20 cellular contexts compared by ENCODE assay signal in genomic region chr7:23422384-23422783, GRCh38. TPM values are rescaled to one million over a fixed set of nuclear protein-coding genes. Genes with fewer than 3 reads are reported as not detected.
DNase-seq lines count a peak whose midpoint lies in the region; ATAC-seq and TF ChIP-seq lines count a peak whose summit lies in the region.
"Had no signal": no experiment of that assay in that cellular context is flagged by ENCODE, and none has a peak within 500 bp of the region (broad histone marks: within the 10 kb centered on the region; RNA-seq: fewer than 3 reads in every experiment).

No MANE protein-coding gene starts in this region.

- H3K56ac ChIP-seq in H9 (ENCODE audit: insufficient read length, low read depth, low read length): no peak overlapping the region

- H4K5ac ChIP-seq in H9 (ENCODE audit: insufficient read length, low read depth, low read length): no peak overlapping the region

- no peak overlapping the region for H2BK5ac ChIP-seq in H9 (ENCODE audit: insufficient read length, low read length)

- H3K27ac ChIP-seq in H9 (ENCODE audit: insufficient read length, low read depth, low read length): no peak overlapping the region
- H3K27ac ChIP-seq: BLaER1 had no signal

- H4K8ac ChIP-seq in H9 (replicated peaks; ENCODE audit: insufficient read length, low read depth, low read length): no peak overlapping the region

- no peak for TF ChIP-seq CTCF in H9 (conservative IDR thresholded peaks at IDR 0.05)
- TF ChIP-seq CTCF in WTC11 (IDR thresholded peaks at IDR 0.05): no peak
- TF ChIP-seq CTCF in neural crest cell (conservative IDR thresholded peaks at IDR 0.05): no peak
- TF ChIP-seq CTCF in omental fat pad (IDR thresholded peaks at IDR 0.05): no peak

- H2AK5ac ChIP-seq in H9 (ENCODE audit: insufficient read length, low read length): no peak overlapping the region

- no peaks in the 10 kb centered on the region for H4K20me1 ChIP-seq in H9 (ENCODE audit: control insufficient read depth, insufficient read depth, insufficient read length)
- H4K20me1 ChIP-seq: BLaER1 had no signal

- POLR2A ChIA-PET in WTC11 (lab: Charles Lee): no interaction called here

- H3K27me3 Mint-ChIP-seq in H9 (ENCODE audit: low read depth) (no peaks in the 10 kb centered on the region), WTC11 (ENCODE audit: low read depth) (no peaks in the 10 kb centered on the region), neural crest cell (ENCODE audit: low read depth) (no peaks in the 10 kb centered on the region)
- H3K27me3 Mint-ChIP-seq: IgD-negative memory B cell had no signal

- no peak overlapping the region for H2BK12ac ChIP-seq in H9 (ENCODE audit: insufficient read length, low read depth, low read length)

- peaks cover 7% of the 10 kb centered on the region for H3K79me1 ChIP-seq in H9 (ENCODE audit: insufficient read depth, low read depth, low read length, poor library complexity, severe bottlenecking)

- no peaks in the 10 kb centered on the region for H3K9me3 ChIP-seq in H9 (ENCODE audit: control insufficient read depth, low read depth, low read length)
- H3K9me3 ChIP-seq: BLaER1 had no signal

- ATAC-seq in WTC11: no peak
- no peak for ATAC-seq in omental fat pad (ENCODE audit: low FRiP score)
- ATAC-seq: SK-N-SH treated with all-trans-retinoic acid at 6 μM for 48 hours had no signal

- H3K9ac ChIP-seq in H9 (ENCODE audit: extremely low read depth, insufficient read length, low read length): no peak overlapping the region
- H3K9ac ChIP-seq: BLaER1 had no signal

- H4K91ac ChIP-seq in H9 (ENCODE audit: insufficient read length, low read depth, low read length): no peak overlapping the region

- no peak for DNase-seq in H9
- no peak for DNase-seq in WTC11 (ENCODE audit: low spot score)
- DNase-seq in left kidney (ENCODE audit: low read depth, low spot score): peak; percentile 16
- DNase-seq in neural crest cell (ENCODE audit: low read depth, low spot score): no peak
- DNase-seq in activated gamma-delta T cell (lab: John Stamatoyannopoulos, UW): no peak
- no peak for DNase-seq in AML-193 (lab: John Stamatoyannopoulos, UW)
- no peak for DNase-seq in omental fat pad (ENCODE audit: low spot score)
- DNase-seq in NCI-H69 (lab: John Stamatoyannopoulos, UW): no peak
- DNase-seq: CD4-positive, alpha-beta T cell; DMS153; MM.1S; NCI-H1092; NCI-H1436 treated with DMSO at 0.1 percent for 48 hours; NCI-H1930; NCI-H510A; NCI-H748 treated with DMSO at 0.1 percent for 48 hours; SIG-M5 had no signal

- H3T11ph ChIP-seq in H9 (ENCODE audit: low read length): no peak overlapping the region

- H3K4me3 Mint-ChIP-seq in H9 (no peak overlapping the region), WTC11 (no peak overlapping the region), neural crest cell (no peak overlapping the region)
- H3K4me3 Mint-ChIP-seq: CD4-positive, alpha-beta T cell; IgD-negative memory B cell had no signal

- H3K14ac ChIP-seq in H9 (ENCODE audit: insufficient read depth, low read length): no peak overlapping the region

- H2AFZ ChIP-seq in H9 (ENCODE audit: low read length): no peak overlapping the region

- H3K23ac ChIP-seq in H9 (ENCODE audit: insufficient read length, low read depth, low read length): no peak overlapping the region

- H3K36me3 Mint-ChIP-seq in H9 (ENCODE audit: insufficient read depth in 1 of 3, low read depth in 3 of 3) (peaks cover 2 to 14% (median 2%) of the 10 kb centered on the region in 3 experiments; a peak in 4 of 7 replicates), WTC11 (no peaks in the 10 kb centered on the region), neural crest cell (ENCODE audit: low read depth) (no peaks in the 10 kb centered on the region)
- H3K36me3 Mint-ChIP-seq: IgD-negative memory B cell had no signal

- H3K27me3 ChIP-seq in H9 (ENCODE audit: insufficient read depth, low read length): no peaks in the 10 kb centered on the region
- H3K27me3 ChIP-seq: BLaER1 had no signal

- H3K4me2 ChIP-seq in H9 (ENCODE audit: insufficient read depth, insufficient read length, low read length): no peak overlapping the region
- H3K4me2 ChIP-seq: BLaER1 had no signal

- no CpG with 5 or more reads among the region's 7 CpGs for WGBS in H9 (ENCODE audit: extremely low coverage, insufficient read length, low lambda C conversion rate)

- H2BK15ac ChIP-seq in H9 (ENCODE audit: low read depth, low read length): no peak overlapping the region

- H3K9me3 Mint-ChIP-seq in H9 (no peaks in the 10 kb centered on the region), WTC11 (no peaks in the 10 kb centered on the region), neural crest cell (no peaks in the 10 kb centered on the region)
- H3K9me3 Mint-ChIP-seq: CD4-positive, alpha-beta T cell; IgD-negative memory B cell had no signal

- no peak overlapping the region for H3K4ac ChIP-seq in H9 (ENCODE audit: low read depth, low read length)

- H3K23me2 ChIP-seq in H9 (ENCODE audit: insufficient read length, low read depth, low read length, poor library complexity, severe bottlenecking): no peaks in the 10 kb centered on the region

- no peak overlapping the region for H2BK120ac ChIP-seq in H9 (ENCODE audit: low read depth, low read length, poor library complexity, severe bottlenecking)

- H2BK20ac ChIP-seq in H9 (ENCODE audit: low read depth, low read length, poor library complexity, severe bottlenecking): no peak overlapping the region

- peaks cover 48 to 59% of the 10 kb centered on the region in 2 experiments for H3K4me1 Mint-ChIP-seq in H9
- H3K4me1 Mint-ChIP-seq in WTC11: peaks cover 57% of the 10 kb centered on the region
- peaks cover 20% of the 10 kb centered on the region for H3K4me1 Mint-ChIP-seq in neural crest cell

- H3K18ac ChIP-seq in H9 (ENCODE audit: insufficient read length, low read depth, low read length): no peak overlapping the region

- H3K4me1 ChIP-seq in H9 (ENCODE audit: insufficient read depth, low read length): peaks cover 4% of the 10 kb centered on the region; the same call in 1 of the 2 replicates
- H3K4me1 ChIP-seq: BLaER1 had no signal

- CTCF ChIA-PET in WTC11 (lab: Charles Lee): no interaction called here

- peak overlapping the region; percentile 48 to 77 (median 74); a peak in 5 of 7 replicates for H3K27ac Mint-ChIP-seq in H9
- H3K27ac Mint-ChIP-seq in WTC11: peak overlapping the region; percentile 90
- peak overlapping the region; percentile 62 for H3K27ac Mint-ChIP-seq in neural crest cell (ENCODE audit: unreplicated experiment)
- H3K27ac Mint-ChIP-seq: CD4-positive, alpha-beta T cell had no signal

- peaks cover 38% of the 10 kb centered on the region; the same call in 1 of the 2 replicates for H3K79me2 ChIP-seq in H9 (ENCODE audit: insufficient read depth, low read length)

TF ChIP-seq in WTC11, 78 proteins besides CTCF, POLR2A, EP300 and RAD21:
- TF ChIP-seq, protein P1, sequence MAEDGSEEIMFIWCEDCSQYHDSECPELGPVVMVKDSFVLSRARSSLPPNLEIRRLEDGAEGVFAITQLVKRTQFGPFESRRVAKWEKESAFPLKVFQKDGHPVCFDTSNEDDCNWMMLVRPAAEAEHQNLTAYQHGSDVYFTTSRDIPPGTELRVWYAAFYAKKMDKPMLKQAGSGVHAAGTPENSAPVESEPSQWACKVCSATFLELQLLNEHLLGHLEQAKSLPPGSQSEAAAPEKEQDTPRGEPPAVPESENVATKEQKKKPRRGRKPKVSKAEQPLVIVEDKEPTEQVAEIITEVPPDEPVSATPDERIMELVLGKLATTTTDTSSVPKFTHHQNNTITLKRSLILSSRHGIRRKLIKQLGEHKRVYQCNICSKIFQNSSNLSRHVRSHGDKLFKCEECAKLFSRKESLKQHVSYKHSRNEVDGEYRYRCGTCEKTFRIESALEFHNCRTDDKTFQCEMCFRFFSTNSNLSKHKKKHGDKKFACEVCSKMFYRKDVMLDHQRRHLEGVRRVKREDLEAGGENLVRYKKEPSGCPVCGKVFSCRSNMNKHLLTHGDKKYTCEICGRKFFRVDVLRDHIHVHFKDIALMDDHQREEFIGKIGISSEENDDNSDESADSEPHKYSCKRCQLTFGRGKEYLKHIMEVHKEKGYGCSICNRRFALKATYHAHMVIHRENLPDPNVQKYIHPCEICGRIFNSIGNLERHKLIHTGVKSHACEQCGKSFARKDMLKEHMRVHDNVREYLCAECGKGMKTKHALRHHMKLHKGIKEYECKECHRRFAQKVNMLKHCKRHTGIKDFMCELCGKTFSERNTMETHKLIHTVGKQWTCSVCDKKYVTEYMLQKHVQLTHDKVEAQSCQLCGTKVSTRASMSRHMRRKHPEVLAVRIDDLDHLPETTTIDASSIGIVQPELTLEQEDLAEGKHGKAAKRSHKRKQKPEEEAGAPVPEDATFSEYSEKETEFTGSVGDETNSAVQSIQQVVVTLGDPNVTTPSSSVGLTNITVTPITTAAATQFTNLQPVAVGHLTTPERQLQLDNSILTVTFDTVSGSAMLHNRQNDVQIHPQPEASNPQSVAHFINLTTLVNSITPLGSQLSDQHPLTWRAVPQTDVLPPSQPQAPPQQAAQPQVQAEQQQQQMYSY (CRISPR knock-in tag; IDR thresholded peaks at IDR 0.05): peak; percentile 63; the same call in 1 of the 2 replicates
- no peak for TF ChIP-seq ZNF416 (CRISPR knock-in tag; IDR thresholded peaks at IDR 0.05)

RNA-seq across cellular contexts. Expression of gene IGF2BP3, which starts 47.9 kb away (rescaled TPM):
- total RNA-seq in H9 (2021): 180 and 197 TPM in 2 replicates
- total RNA-seq in WTC11 (2021): 129 to 165 TPM (median 164 TPM) in 3 replicates
- total RNA-seq in neural crest cell: 117 and 118 TPM in 2 replicates
- total RNA-seq in omental fat pad: 1 to 10 TPM in 2 of 4 donors, under 1 TPM in 2; 0.32 to 2.3 (median 1.4) TPM
- total RNA-seq: CD4-positive, alpha-beta T cell had no signal

Comparison
In these comparisons a context has a peak if more than half of its experiments do, and no peak if none do; other contexts are left out.
1. RNA of gene IGF2BP3, which starts 47.9 kb away (total RNA-seq): 180 to 197 TPM in H9, 129 to 165 TPM in WTC11 and 117 to 118 TPM in neural crest cell; 0.32 to 2.3 TPM in omental fat pad; every median in the first group is over 10 times any median in the second.
2. Peak in every context shown above with its lines, with median percentiles within 50 percentile points of each other: H3K27ac Mint-ChIP-seq.